In genomic region chr2:123687064-123687463, GRCh38 we compare ENCODE assay signal across 29 cellular contexts.
"Had no signal": no experiment of that assay in that cellular context is flagged by ENCODE, and none has a peak within 500 bp of the region (broad histone marks: within the 10 kb centered on the region; RNA-seq: fewer than 3 reads in every experiment).

No MANE protein-coding gene starts in this region.

- H3K4me3 ChIP-seq: stomach, suprapubic skin, testis, thoracic aorta, thyroid gland, tibial artery, tibial nerve, transverse colon, upper lobe of left lung, upper lobe of right lung, uterus, vagina had no signal

- H3K9me3 ChIP-seq: suprapubic skin, testis, thoracic aorta, thyroid gland, transverse colon, upper lobe of right lung, uterus, vagina had no signal

- H3K27me3 ChIP-seq: stomach, suprapubic skin, testis, thyroid gland, tibial artery, tibial nerve, transverse colon, upper lobe of left lung, upper lobe of right lung, uterus, vagina had no signal

- FAIRE-seq: urothelium cell line had no signal

- H3K36me3 Mint-ChIP-seq: stimulated activated effector memory CD8-positive, alpha-beta T cell treated with anti-CD3 and anti-CD28 coated beads, Interleukin-12 subunit alpha, Interleukin-12 subunit beta, amount 100 ng/mL, for 72 hours; stimulated activated memory B cell treated with anti-CD40 and anti-IgM and Interleukin-4, amounts not matched to agents 10 μg/mL and 1 μg/mL and 100 μg/mL, for 72 hours; stimulated activated naive B cell treated with anti-CD40 and anti-IgM and Interleukin-4, amounts not matched to agents 10 μg/mL and 1 μg/mL and 100 μg/mL, for 72 hours had no signal

- H3K27ac ChIP-seq: stomach, suprapubic skin, testis, thoracic aorta, thyroid gland, tibial artery, tibial nerve, transverse colon, upper lobe of left lung, upper lobe of right lung, uterus, vagina had no signal

- H3K4me1 ChIP-seq: stomach, suprapubic skin, testis, thyroid gland, tibial artery, tibial nerve, transverse colon, upper lobe of left lung, upper lobe of right lung, uterus, vagina had no signal

- H3K27ac Mint-ChIP-seq: stimulated activated effector memory CD8-positive, alpha-beta T cell treated with anti-CD3 and anti-CD28 coated beads, Interleukin-12 subunit alpha, Interleukin-12 subunit beta, amount 100 ng/mL, for 72 hours; stimulated activated memory B cell treated with anti-CD40 and anti-IgM and Interleukin-4, amounts not matched to agents 10 μg/mL and 1 μg/mL and 100 μg/mL, for 72 hours; stimulated activated naive B cell treated with anti-CD40 and anti-IgM and Interleukin-4, amounts not matched to agents 10 μg/mL and 1 μg/mL and 100 μg/mL, for 72 hours; stimulated activated naive CD8-positive, alpha-beta T cell treated with anti-CD3 and anti-CD28 coated beads, Interleukin-15, amount 100 ng/mL, for 72 hours; stimulated activated naive CD8-positive, alpha-beta T cell treated with anti-CD3 and anti-CD28 coated beads, Interleukin-15, Interleukin-2, amounts not matched to agents 100 ng/mL and 50 ng/mL, for 24 hours; type B pancreatic cell had no signal

- H3K4me1 Mint-ChIP-seq: stimulated activated effector memory CD8-positive, alpha-beta T cell treated with anti-CD3 and anti-CD28 coated beads, Interleukin-12 subunit alpha, Interleukin-12 subunit beta, amount 100 ng/mL, for 72 hours; stimulated activated memory B cell treated with anti-CD40 and anti-IgM and Interleukin-4, amounts not matched to agents 10 μg/mL and 1 μg/mL and 100 μg/mL, for 72 hours; stimulated activated naive B cell treated with anti-CD40 and anti-IgM and Interleukin-4, amounts not matched to agents 10 μg/mL and 1 μg/mL and 100 μg/mL, for 72 hours; stimulated activated naive CD8-positive, alpha-beta T cell treated with anti-CD3 and anti-CD28 coated beads, Interleukin-15, amount 100 ng/mL, for 72 hours had no signal

- H3K27me3 Mint-ChIP-seq: stimulated activated memory B cell treated with anti-CD40 and anti-IgM and Interleukin-4, amounts not matched to agents 10 μg/mL and 1 μg/mL and 100 μg/mL, for 72 hours; stimulated activated naive B cell treated with anti-CD40 and anti-IgM and Interleukin-4, amounts not matched to agents 10 μg/mL and 1 μg/mL and 100 μg/mL, for 72 hours; stimulated activated naive CD8-positive, alpha-beta T cell treated with anti-CD3 and anti-CD28 coated beads, Interleukin-15, amount 100 ng/mL, for 72 hours; stimulated activated naive CD8-positive, alpha-beta T cell treated with anti-CD3 and anti-CD28 coated beads, Interleukin-15, Interleukin-2, amounts not matched to agents 100 ng/mL and 50 ng/mL, for 24 hours had no signal

- DNase-seq: stimulated activated CD4-positive, alpha-beta T cell treated with anti-CD3 and anti-CD28 coated beads, Interleukin-2, amount 100 ng/mL, for 48 hours; stimulated activated CD4-positive, alpha-beta T cell treated with anti-CD3 and anti-CD28 coated beads, Interleukin-4, amount 100 ng/mL, for 1 hour; stimulated activated CD4-positive, alpha-beta T cell treated with anti-CD3 and anti-CD28 coated beads, Interleukin-4, amount 100 ng/mL, for 24 hours; stimulated activated CD4-positive, alpha-beta T cell treated with anti-CD3 and anti-CD28 coated beads, Interleukin-4, amount 100 ng/mL, for 4 hours; stimulated activated CD8-positive, alpha-beta memory T cell treated with anti-CD3 and anti-CD28 coated beads, Interleukin-4, amount 100 ng/mL, for 48 hours; stimulated activated naive B cell treated with anti-CD40 and anti-IgM and Interleukin-4, amounts not matched to agents 10 μg/mL and 1 μg/mL and 100 μg/mL, for 72 hours; stimulated activated naive CD4-positive, alpha-beta T cell; stimulated activated naive CD4-positive, alpha-beta T cell treated with Interleukin-2 at 50 U/mL for 16 hours; stimulated activated naive CD8-positive, alpha-beta T cell treated with anti-CD3 and anti-CD28 coated beads, Interleukin-15, amount 100 ng/mL, for 72 hours; stimulated activated naive CD8-positive, alpha-beta T cell treated with anti-CD3 and anti-CD28 coated beads, Interleukin-15, Interleukin-2, amounts not matched to agents 100 U/mL and 50 U/mL, for 24 hours; stomach; substantia nigra; testis; thyroid gland; tibial artery; transverse colon; trophoblast cell; upper lobe of left lung; upper lobe of right lung; uterus had no signal

- H3K4me3 Mint-ChIP-seq: stimulated activated effector memory CD8-positive, alpha-beta T cell treated with anti-CD3 and anti-CD28 coated beads, Interleukin-12 subunit alpha, Interleukin-12 subunit beta, amount 100 ng/mL, for 72 hours; stimulated activated memory B cell treated with anti-CD40 and anti-IgM and Interleukin-4, amounts not matched to agents 10 μg/mL and 1 μg/mL and 100 μg/mL, for 72 hours; stimulated activated naive B cell treated with anti-CD40 and anti-IgM and Interleukin-4, amounts not matched to agents 10 μg/mL and 1 μg/mL and 100 μg/mL, for 72 hours; stimulated activated naive CD8-positive, alpha-beta T cell treated with anti-CD3 and anti-CD28 coated beads, Interleukin-15, amount 100 ng/mL, for 72 hours; stimulated activated naive CD8-positive, alpha-beta T cell treated with anti-CD3 and anti-CD28 coated beads, Interleukin-15, Interleukin-2, amounts not matched to agents 100 ng/mL and 50 ng/mL, for 24 hours; type B pancreatic cell had no signal

- H3K36me3 ChIP-seq: stomach, suprapubic skin, thoracic aorta, thyroid gland, tibial artery, tibial nerve, transverse colon, upper lobe of left lung, upper lobe of right lung, uterus, vagina had no signal

- ATAC-seq: stimulated activated effector memory CD8-positive, alpha-beta T cell treated with anti-CD3 and anti-CD28 coated beads, Interleukin-12 subunit alpha, Interleukin-12 subunit beta, amount 100 ng/mL, for 72 hours; stimulated activated memory B cell treated with anti-CD40 and anti-IgM and Interleukin-4, amounts not matched to agents 10 μg/mL and 1 μg/mL and 100 μg/mL, for 72 hours; stimulated activated naive B cell treated with anti-CD40 and anti-IgM and Interleukin-4, amounts not matched to agents 10 μg/mL and 1 μg/mL and 100 μg/mL, for 72 hours; stimulated activated naive CD8-positive, alpha-beta T cell treated with anti-CD3 and anti-CD28 coated beads, Interleukin-15, amount 100 ng/mL, for 72 hours; stimulated activated naive CD8-positive, alpha-beta T cell treated with anti-CD3 and anti-CD28 coated beads, Interleukin-15, Interleukin-2, amounts not matched to agents 100 U/mL and 50 U/mL, for 24 hours; upper lobe of right lung had no signal
